32 cellular contexts compared by ENCODE assay signal in the genomic region with DNA sequence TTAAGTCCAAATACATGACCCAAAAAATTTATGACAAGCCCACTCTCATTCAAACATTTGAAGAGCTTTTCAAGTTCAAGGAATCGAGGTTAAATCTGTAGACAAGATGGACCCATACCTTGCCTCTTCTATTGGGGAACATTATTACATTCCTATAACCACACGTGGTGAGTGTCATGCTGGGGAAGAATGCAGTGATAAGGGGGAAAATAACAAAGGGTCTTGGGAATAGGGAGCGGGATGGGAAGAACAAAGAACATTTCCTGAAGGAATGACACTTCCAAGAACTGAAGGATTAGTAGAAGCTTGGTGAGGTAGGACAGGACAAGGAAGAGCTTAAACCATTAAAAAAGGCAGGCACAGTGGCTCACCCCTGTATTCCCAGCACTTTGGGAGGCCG. TPM values are rescaled to one million over a fixed set of nuclear protein-coding genes. Genes with fewer than 3 reads are reported as not detected.
"Had no signal": no experiment of that assay in that cellular context is flagged by ENCODE, and none has a peak within 500 bp of the region (broad histone marks: within the 10 kb centered on the region; RNA-seq: fewer than 3 reads in every experiment).

No MANE protein-coding gene starts in this region.

- H3K36me3 Mint-ChIP-seq: brain had no signal

- H3K27ac ChIP-seq: ascending aorta, cardiac muscle cell, colonic mucosa, gastrocnemius medialis, left ventricle myocardium inferior, ovary, upper lobe of left lung, vagina had no signal

- H3K27me3 Mint-ChIP-seq: activated CD4-positive, alpha-beta memory T cell treated with anti-CD3 and anti-CD28 coated beads, Interleukin-2, amount 10 ng/mL, durations not matched to agents 7 days and 5 days; activated CD4-positive, alpha-beta T cell treated with anti-CD3 and anti-CD28 coated beads, Interleukin-2, amount 10 ng/mL, durations not matched to agents 24 days and 14 days; activated CD8-positive, alpha-beta memory T cell treated with anti-CD3 and anti-CD28 coated beads, Interleukin-2, amount 10 ng/mL, durations not matched to agents 7 days and 5 days; activated naive CD8-positive, alpha-beta T cell; progenitor cell of endocrine pancreas; stimulated activated naive CD8-positive, alpha-beta T cell treated with anti-CD3 and anti-CD28 coated beads, Interleukin-15, Interleukin-2, amounts not matched to agents 100 ng/mL and 50 ng/mL, for 24 hours had no signal

- ATAC-seq: activated CD8-positive, alpha-beta memory T cell treated with anti-CD3 and anti-CD28 coated beads, Interleukin-2, amount 10 ng/mL, durations not matched to agents 7 days and 5 days; gastrocnemius medialis; mucosa of descending colon; sciatic nerve had no signal

- H3K36me3 ChIP-seq: ascending aorta, cardiac muscle cell, colonic mucosa, gastrocnemius medialis, left ventricle myocardium inferior, ovary, upper lobe of left lung, vagina had no signal

- H3K27ac Mint-ChIP-seq: activated CD4-positive, alpha-beta memory T cell treated with anti-CD3 and anti-CD28 coated beads, Interleukin-2, amount 10 ng/mL, durations not matched to agents 7 days and 5 days; activated CD4-positive, alpha-beta T cell treated with anti-CD3 and anti-CD28 coated beads, Interleukin-2, amount 10 ng/mL, durations not matched to agents 24 days and 14 days; activated CD8-positive, alpha-beta memory T cell treated with anti-CD3 and anti-CD28 coated beads, Interleukin-2, amount 10 ng/mL, durations not matched to agents 7 days and 5 days; activated naive CD8-positive, alpha-beta T cell; activated T-helper 2 cell treated with anti-CD3 and anti-CD28 coated beads, Interferon-gamma antibody, Interleukin-2, Interleukin-4, amounts not matched to agents 10 μg/mL and 5 μg/mL and 100 μg/mL, durations not matched to agents 14 hours and 24 hours and 36 hours; brain; nephron progenitor cell; progenitor cell of endocrine pancreas; stimulated activated naive CD8-positive, alpha-beta T cell treated with anti-CD3 and anti-CD28 coated beads, Interleukin-15, Interleukin-2, amounts not matched to agents 100 ng/mL and 50 ng/mL, for 24 hours had no signal

- H3K4me3 ChIP-seq: ascending aorta, cardiac muscle cell, colonic mucosa, gastrocnemius medialis, left ventricle myocardium inferior, lung, mucosa of descending colon, ovary, skin epidermis, upper lobe of left lung, vagina had no signal

- H3K4me3 Mint-ChIP-seq: activated CD4-positive, alpha-beta memory T cell treated with anti-CD3 and anti-CD28 coated beads, Interleukin-2, amount 10 ng/mL, durations not matched to agents 7 days and 5 days; activated CD4-positive, alpha-beta T cell treated with anti-CD3 and anti-CD28 coated beads, Interleukin-2, amount 10 ng/mL, durations not matched to agents 24 days and 14 days; activated CD8-positive, alpha-beta memory T cell treated with anti-CD3 and anti-CD28 coated beads, Interleukin-2, amount 10 ng/mL, durations not matched to agents 7 days and 5 days; activated naive CD8-positive, alpha-beta T cell; brain; nephron progenitor cell; stimulated activated naive CD8-positive, alpha-beta T cell treated with anti-CD3 and anti-CD28 coated beads, Interleukin-15, Interleukin-2, amounts not matched to agents 100 ng/mL and 50 ng/mL, for 24 hours had no signal

- H3K27me3 ChIP-seq: ascending aorta, cardiac muscle cell, colonic mucosa, gastrocnemius medialis, ovary, upper lobe of left lung, vagina had no signal

- H3K9me3 ChIP-seq: ascending aorta, colonic mucosa, gastrocnemius medialis, left ventricle myocardium inferior, mucosa of descending colon, ovary, upper lobe of left lung, vagina had no signal

- DNase-seq: activated CD4-positive, alpha-beta memory T cell treated with anti-CD3 and anti-CD28 coated beads, Interleukin-2, amount 10 ng/mL, durations not matched to agents 7 days and 5 days; activated CD4-positive, alpha-beta T cell treated with anti-CD3 and anti-CD28 coated beads, Interleukin-2, amount 10 ng/mL, durations not matched to agents 24 days and 14 days; activated CD8-positive, alpha-beta memory T cell treated with anti-CD3 and anti-CD28 coated beads, Interleukin-2, amount 10 ng/mL, durations not matched to agents 7 days and 5 days; activated T-cell treated with anti-CD3 and anti-CD28 coated beads, Interleukin-2, amount 50 U/mL, for 48 hours; cerebellar nuclear complex; colonic mucosa; effector CD8-positive, alpha-beta T cell; erythroblast; gastrocnemius medialis; glutamatergic neuron; left ventricle myocardium inferior; mucosa of descending colon; nephron progenitor cell; ovary; stimulated activated CD4-positive, alpha-beta T cell treated with anti-CD3 and anti-CD28 coated beads, Interleukin-12 subunit alpha, Interleukin-12 subunit beta, amount 100 ng/mL, for 4 hours; stimulated activated CD4-positive, alpha-beta T cell treated with anti-CD3 and anti-CD28 coated beads, Interleukin-4, amount 100 ng/mL, for 1 hour; upper lobe of left lung had no signal

- H3K4me1 ChIP-seq: ascending aorta, colonic mucosa, gastrocnemius medialis, left ventricle myocardium inferior had no signal

- H3K9me3 Mint-ChIP-seq: activated CD4-positive, alpha-beta memory T cell treated with anti-CD3 and anti-CD28 coated beads, Interleukin-2, amount 10 ng/mL, durations not matched to agents 7 days and 5 days; activated CD4-positive, alpha-beta T cell treated with anti-CD3 and anti-CD28 coated beads, Interleukin-2, amount 10 ng/mL, durations not matched to agents 24 days and 14 days; activated T-helper 2 cell treated with anti-CD3 and anti-CD28 coated beads, Interferon-gamma antibody, Interleukin-2, Interleukin-4, amounts not matched to agents 10 μg/mL and 5 μg/mL and 100 μg/mL, durations not matched to agents 14 hours and 24 hours and 36 hours; brain; stimulated activated naive CD8-positive, alpha-beta T cell treated with anti-CD3 and anti-CD28 coated beads, Interleukin-15, Interleukin-2, amounts not matched to agents 100 ng/mL and 50 ng/mL, for 24 hours had no signal

RNA-seq across cellular contexts. Expression of a gene that starts 18.8 kb away (rescaled TPM):
- total RNA-seq: activated T-helper 2 cell treated with anti-CD3 and anti-CD28 coated beads, Interferon-gamma antibody, Interleukin-2, Interleukin-4, amounts not matched to agents 10 μg/mL and 5 μg/mL and 100 μg/mL, durations not matched to agents 14 hours and 24 hours and 36 hours; ascending aorta; dermis microvascular lymphatic vessel endothelial cell; mesenteric fat pad; subcutaneous adipose tissue had no signal

RNA-seq across cellular contexts. Expression of a gene that starts 31.0 kb away (rescaled TPM):
- total RNA-seq: activated CD4-positive, alpha-beta memory T cell treated with anti-CD3 and anti-CD28 coated beads, Interleukin-2, amount 10 ng/mL, durations not matched to agents 7 days and 5 days; activated CD4-positive, alpha-beta T cell treated with anti-CD3 and anti-CD28 coated beads, Interleukin-2, amount 10 ng/mL, durations not matched to agents 24 days and 14 days; activated T-helper 2 cell treated with anti-CD3 and anti-CD28 coated beads, Interferon-gamma antibody, Interleukin-2, Interleukin-4, amounts not matched to agents 10 μg/mL and 5 μg/mL and 100 μg/mL, durations not matched to agents 14 hours and 24 hours and 36 hours; ascending aorta; cardiac muscle cell; dermis microvascular lymphatic vessel endothelial cell; gastrocnemius medialis; left ventricle myocardium inferior; mesenteric fat pad; myocyte; progenitor cell of endocrine pancreas; subcutaneous adipose tissue had no signal
